In the genomic region with DNA sequence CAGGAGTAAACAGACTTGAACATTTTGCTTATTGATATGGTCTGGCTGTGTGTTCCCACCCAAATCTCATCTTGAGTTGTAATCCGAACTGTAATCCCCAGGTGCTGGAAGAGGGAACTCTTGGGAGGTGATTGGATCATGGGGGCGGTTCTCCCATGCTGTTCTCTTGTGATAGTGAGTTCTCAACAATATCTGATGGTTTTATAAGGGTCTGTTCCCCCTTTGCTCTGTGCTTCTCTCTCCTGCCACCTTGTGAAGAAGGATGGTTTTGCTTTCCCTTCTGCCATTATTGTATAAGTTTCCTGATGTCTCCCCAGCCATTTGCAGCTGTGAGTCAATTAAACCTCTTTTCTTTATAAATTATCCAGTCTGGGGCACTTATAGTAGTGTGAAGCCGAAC, we compare ENCODE assay signal across 9 cellular contexts. TPM values are rescaled to one million over a fixed set of nuclear protein-coding genes. Genes with fewer than 3 reads are reported as not detected.
DNase-seq lines count a peak whose midpoint lies in the region; ATAC-seq and TF ChIP-seq lines count a peak whose summit lies in the region.
"Had no signal": no experiment of that assay in that cellular context is flagged by ENCODE, and none has a peak within 500 bp of the region (broad histone marks: within the 10 kb centered on the region; RNA-seq: fewer than 3 reads in every experiment).

No MANE protein-coding gene starts in this region.

- H4K20me1 ChIP-seq in neural cell (ENCODE audit: insufficient read depth), result no peaks in the 10 kb centered on the region

- H3K4me3 Mint-ChIP-seq in activated CD4-positive, alpha-beta memory T cell treated with anti-CD3 and anti-CD28 coated beads for 36 hours, result no peak overlapping the region

- H2AFZ ChIP-seq in neural cell (ENCODE audit: low read depth, low read length), result no peak overlapping the region

- H3F3A ChIP-seq in neural cell (ENCODE audit: insufficient read depth, low read length, poor library complexity, severe bottlenecking), result no peaks in the 10 kb centered on the region

- H3K36me3 Mint-ChIP-seq in activated CD4-positive, alpha-beta memory T cell treated with anti-CD3 and anti-CD28 coated beads for 36 hours, result no peaks in the 10 kb centered on the region

- H3K27me3 ChIP-seq in neural cell (ENCODE audit: insufficient read depth, low read depth, low read length), result no peaks in the 10 kb centered on the region

- peak; percentile 72 for TF ChIP-seq CTCF in AG10803 (conservative IDR thresholded peaks at IDR 0.05; ENCODE audit: low read length)
- TF ChIP-seq CTCF in choroid plexus epithelial cell (conservative IDR thresholded peaks at IDR 0.05; ENCODE audit: low read depth, low read length), result peak; percentile 88
- TF ChIP-seq CTCF in neural cell (IDR thresholded peaks at IDR 0.05; ENCODE audit: poor library complexity, severe bottlenecking), result peak; percentile 62

- no peaks in the 10 kb centered on the region for H3K36me3 ChIP-seq in neural cell (ENCODE audit: insufficient read depth, low read length)
- H3K36me3 ChIP-seq: thoracic aorta had no signal

- no peak overlapping the region for H3K4me2 ChIP-seq in neural cell (ENCODE audit: low read length)

- no peaks in the 10 kb centered on the region for H3K9me2 ChIP-seq in neural cell (ENCODE audit: insufficient read depth, low read length)

- H3K4me1 Mint-ChIP-seq in activated CD4-positive, alpha-beta memory T cell treated with anti-CD3 and anti-CD28 coated beads for 36 hours (ENCODE audit: low read depth), result peaks cover 13% of the 10 kb centered on the region

- DNase-seq in AG10803 (ENCODE audit: low read depth), result peak; percentile 33
- peak; percentile 97 for DNase-seq in NCI-H82 (lab: John Stamatoyannopoulos, UW)
- peak; percentile 77 for DNase-seq in choroid plexus epithelial cell (ENCODE audit: low read depth)
- DNase-seq in activated CD4-positive, alpha-beta memory T cell treated with anti-CD3 and anti-CD28 coated beads for 36 hours, result no peak

- TF ChIP-seq RAD21 in neural cell (conservative IDR thresholded peaks at IDR 0.05), result peak; percentile 70

- H3K27me3 Mint-ChIP-seq in activated CD4-positive, alpha-beta memory T cell treated with anti-CD3 and anti-CD28 coated beads for 36 hours, result peaks cover 27% of the 10 kb centered on the region

- H3K9ac ChIP-seq in neural cell (ENCODE audit: low read length), result no peak overlapping the region

- CTCF ChIA-PET in activated CD4-positive, alpha-beta memory T cell treated with anti-CD3 and anti-CD28 coated beads for 36 hours (lab: Charles Lee), result interaction anchor here (1.6 to 2.2 kb wide), 3 partner anchors 14 to 478 kb away, joined by 4 to 8 read pairs (median 8); no protein-coding TSS in a partner anchor

- H3K27ac Mint-ChIP-seq in activated CD4-positive, alpha-beta memory T cell treated with anti-CD3 and anti-CD28 coated beads for 36 hours, result no peak overlapping the region

- intact Hi-C loops in activated CD4-positive, alpha-beta memory T cell treated with anti-CD3 and anti-CD28 coated beads for 36 hours (cut with micrococcal nuclease), result no loop called here

- H3K4me3 ChIP-seq in AG10803 (ENCODE audit: low read length), result no peak overlapping the region
- H3K4me3 ChIP-seq in choroid plexus epithelial cell (ENCODE audit: low read depth, low read length), result no peak overlapping the region
- no peak overlapping the region for H3K4me3 ChIP-seq in neural cell (ENCODE audit: low read length)
- H3K4me3 ChIP-seq: thoracic aorta had no signal

- no peaks in the 10 kb centered on the region for H3K9me3 Mint-ChIP-seq in activated CD4-positive, alpha-beta memory T cell treated with anti-CD3 and anti-CD28 coated beads for 36 hours

- no peak overlapping the region for H3K27ac ChIP-seq in neural cell (ENCODE audit: low read length)
- H3K27ac ChIP-seq: thoracic aorta had no signal

- no peaks in the 10 kb centered on the region for H3K79me2 ChIP-seq in neural cell (replicated peaks; ENCODE audit: insufficient read depth, low read length)

- no peak for TF ChIP-seq EP300 in neural cell (conservative IDR thresholded peaks at IDR 0.05; ENCODE audit: poor library complexity, severe bottlenecking)

- POLR2A ChIA-PET in activated CD4-positive, alpha-beta memory T cell treated with anti-CD3 and anti-CD28 coated beads for 36 hours (lab: Charles Lee), result no interaction called here

- ATAC-seq in GM19351 (IDR thresholded peaks at IDR 0.05; ENCODE audit: unreplicated experiment) (peak; percentile 75), GM21515 (IDR thresholded peaks at IDR 0.05; ENCODE audit: unreplicated experiment) (no peak), HG02588 (IDR thresholded peaks at IDR 0.05; ENCODE audit: unreplicated experiment) (no peak)

- H3K9me3 ChIP-seq in neural cell (ENCODE audit: low read length), result no peaks in the 10 kb centered on the region
- H3K9me3 ChIP-seq: thoracic aorta had no signal

TF ChIP-seq in neural cell, 6 proteins besides CTCF, POLR2A, EP300 and RAD21:
- TF ChIP-seq SMC3 (conservative IDR thresholded peaks at IDR 0.05; ENCODE audit: poor library complexity) (peak; percentile 78), POLR2AphosphoS5 (IDR thresholded peaks at IDR 0.05) (no peak)

RNA-seq across cellular contexts. Expression of gene MYLIP, which starts 40.0 kb away (rescaled TPM):
- polyA plus RNA-seq in neural cell, result 8.1 and 10.9 TPM in 2 replicates
- polyA minus RNA-seq in neural cell, result 19.2 and 21.7 TPM in 2 replicates
- 10 to 100 TPM; 11.4 TPM for total RNA-seq in activated CD4-positive, alpha-beta memory T cell treated with anti-CD3 and anti-CD28 coated beads for 36 hours
